In genomic region chr3:187020376-187020775, GRCh38 we compare ENCODE assay signal across 17 cellular contexts.
DNase-seq lines count a peak whose midpoint lies in the region; ATAC-seq lines count a peak whose summit lies in the region.
"Had no signal": no experiment of that assay in that cellular context is flagged by ENCODE, and none has a peak within 500 bp of the region (broad histone marks: within the 10 kb centered on the region; RNA-seq: fewer than 3 reads in every experiment).

No MANE protein-coding gene starts in this region.

- peak overlapping the region; percentile 81 for H3K4me2 ChIP-seq in Karpas-422 (ENCODE audit: low read depth, low read length, poor library complexity, severe bottlenecking)

- peak overlapping the region; percentile 79 for H3K4me3 ChIP-seq in Karpas-422 (ENCODE audit: low read length)
- H3K4me3 ChIP-seq: gastrocnemius medialis, GM23248, left ventricle myocardium inferior, skin epidermis, upper lobe of right lung had no signal

- peaks cover 51% of the 10 kb centered on the region for H3K36me3 Mint-ChIP-seq in activated T-cell treated with anti-CD3 and anti-CD28 coated beads, Interleukin-2, amount 50 U/mL, for 24 hours (ENCODE audit: low read depth)
- H3K36me3 Mint-ChIP-seq in activated T-cell treated with anti-CD3 and anti-CD28 coated beads, Interleukin-2, amount 50 U/mL, for 4 hours (ENCODE audit: insufficient read depth): peaks cover 13% of the 10 kb centered on the region
- peaks cover 6% of the 10 kb centered on the region for H3K36me3 Mint-ChIP-seq in activated naive CD8-positive, alpha-beta T cell
- peaks cover 15% of the 10 kb centered on the region for H3K36me3 Mint-ChIP-seq in stimulated activated effector memory CD8-positive, alpha-beta T cell treated with anti-CD3 and anti-CD28 coated beads, Interleukin-12 subunit alpha, Interleukin-12 subunit beta, amount 100 ng/mL, for 72 hours

- H3K27me3 Mint-ChIP-seq in activated T-cell treated with anti-CD3 and anti-CD28 coated beads, Interleukin-2, amount 50 U/mL, for 24 hours: no peaks in the 10 kb centered on the region
- no peaks in the 10 kb centered on the region for H3K27me3 Mint-ChIP-seq in activated T-cell treated with anti-CD3 and anti-CD28 coated beads, Interleukin-2, amount 50 U/mL, for 4 hours (ENCODE audit: low read depth)
- no peaks in the 10 kb centered on the region for H3K27me3 Mint-ChIP-seq in activated naive CD8-positive, alpha-beta T cell

- H3K79me2 ChIP-seq in Karpas-422 (ENCODE audit: low read length): peaks cover 72% of the 10 kb centered on the region

- peak overlapping the region; percentile 98 for H3K27ac ChIP-seq in Karpas-422 (ENCODE audit: low read length)
- H3K27ac ChIP-seq: gastrocnemius medialis, GM23248, left ventricle myocardium inferior, upper lobe of right lung had no signal

- H3K9me3 Mint-ChIP-seq in activated T-cell treated with anti-CD3 and anti-CD28 coated beads, Interleukin-2, amount 50 U/mL, for 24 hours: peaks cover 4% of the 10 kb centered on the region
- H3K9me3 Mint-ChIP-seq in activated T-cell treated with anti-CD3 and anti-CD28 coated beads, Interleukin-2, amount 50 U/mL, for 4 hours: no peaks in the 10 kb centered on the region
- H3K9me3 Mint-ChIP-seq in activated naive CD8-positive, alpha-beta T cell (ENCODE audit: low read depth): no peaks in the 10 kb centered on the region
- no peaks in the 10 kb centered on the region for H3K9me3 Mint-ChIP-seq in stimulated activated effector memory CD8-positive, alpha-beta T cell treated with anti-CD3 and anti-CD28 coated beads, Interleukin-12 subunit alpha, Interleukin-12 subunit beta, amount 100 ng/mL, for 72 hours

- H3K27me3 ChIP-seq in Karpas-422 (ENCODE audit: low read length): no peaks in the 10 kb centered on the region
- H3K27me3 ChIP-seq: gastrocnemius medialis, upper lobe of right lung had no signal

- ATAC-seq in activated T-cell treated with anti-CD3 and anti-CD28 coated beads, Interleukin-2, amount 50 U/mL, for 4 hours: no peak
- no peak for ATAC-seq in stimulated activated effector memory CD8-positive, alpha-beta T cell treated with anti-CD3 and anti-CD28 coated beads, Interleukin-12 subunit alpha, Interleukin-12 subunit beta, amount 100 ng/mL, for 72 hours
- no peak for ATAC-seq in HG03442 (IDR thresholded peaks at IDR 0.05; ENCODE audit: unreplicated experiment)
- ATAC-seq: gastrocnemius medialis, upper lobe of right lung had no signal

- H4K20me1 ChIP-seq in Karpas-422 (ENCODE audit: insufficient read depth, low read depth, low read length): peaks cover 14% of the 10 kb centered on the region; the same call in 1 of the 2 replicates

- H3K27ac Mint-ChIP-seq in activated T-cell treated with anti-CD3 and anti-CD28 coated beads, Interleukin-2, amount 50 U/mL, for 24 hours: peak overlapping the region; percentile 89
- peak overlapping the region; percentile 87 for H3K27ac Mint-ChIP-seq in activated naive CD8-positive, alpha-beta T cell
- peak overlapping the region; percentile 78 for H3K27ac Mint-ChIP-seq in stimulated activated effector memory CD8-positive, alpha-beta T cell treated with anti-CD3 and anti-CD28 coated beads, Interleukin-12 subunit alpha, Interleukin-12 subunit beta, amount 100 ng/mL, for 72 hours

- peaks cover 25% of the 10 kb centered on the region for H3K36me3 ChIP-seq in Karpas-422 (ENCODE audit: insufficient read depth, low read length)
- H3K36me3 ChIP-seq: gastrocnemius medialis, upper lobe of right lung had no signal

- peaks cover 66% of the 10 kb centered on the region for H3K4me1 Mint-ChIP-seq in activated T-cell treated with anti-CD3 and anti-CD28 coated beads, Interleukin-2, amount 50 U/mL, for 24 hours (ENCODE audit: low read depth)
- H3K4me1 Mint-ChIP-seq in activated T-cell treated with anti-CD3 and anti-CD28 coated beads, Interleukin-2, amount 50 U/mL, for 4 hours (ENCODE audit: low read depth): peaks cover 72% of the 10 kb centered on the region
- peaks cover 63% of the 10 kb centered on the region for H3K4me1 Mint-ChIP-seq in activated naive CD8-positive, alpha-beta T cell (ENCODE audit: low read depth)
- H3K4me1 Mint-ChIP-seq in stimulated activated effector memory CD8-positive, alpha-beta T cell treated with anti-CD3 and anti-CD28 coated beads, Interleukin-12 subunit alpha, Interleukin-12 subunit beta, amount 100 ng/mL, for 72 hours: peaks cover 60% of the 10 kb centered on the region

- H3K4me1 ChIP-seq in Karpas-422 (ENCODE audit: low read length): peaks cover 87% of the 10 kb centered on the region

- H3K4me3 Mint-ChIP-seq in activated T-cell treated with anti-CD3 and anti-CD28 coated beads, Interleukin-2, amount 50 U/mL, for 24 hours: no peak overlapping the region
- H3K4me3 Mint-ChIP-seq in activated T-cell treated with anti-CD3 and anti-CD28 coated beads, Interleukin-2, amount 50 U/mL, for 4 hours: no peak overlapping the region
- H3K4me3 Mint-ChIP-seq in activated naive CD8-positive, alpha-beta T cell: peak overlapping the region; percentile 20
- H3K4me3 Mint-ChIP-seq in stimulated activated effector memory CD8-positive, alpha-beta T cell treated with anti-CD3 and anti-CD28 coated beads, Interleukin-12 subunit alpha, Interleukin-12 subunit beta, amount 100 ng/mL, for 72 hours: no peak overlapping the region

- no peaks in the 10 kb centered on the region for H3K9me3 ChIP-seq in Karpas-422 (ENCODE audit: low read length)
- H3K9me3 ChIP-seq: gastrocnemius medialis, upper lobe of right lung had no signal

- peak overlapping the region; percentile 82 for H3K9ac ChIP-seq in Karpas-422 (ENCODE audit: low read length)
- H3K9ac ChIP-seq: GM23248 had no signal

- no peaks in the 10 kb centered on the region for H3K9me2 ChIP-seq in Karpas-422 (replicated peaks; ENCODE audit: insufficient read depth, low read length)

- no peak overlapping the region for H2AFZ ChIP-seq in Karpas-422 (ENCODE audit: low read length)
- H2AFZ ChIP-seq: GM23248 had no signal

- no peak for DNase-seq in activated T-cell treated with anti-CD3 and anti-CD28 coated beads, Interleukin-2, amount 50 U/mL, for 24 hours
- no peak for DNase-seq in activated T-cell treated with anti-CD3 and anti-CD28 coated beads, Interleukin-2, amount 50 U/mL, for 4 hours
- DNase-seq in Karpas-422 (peak; percentile 69), HuH-7.5 (ENCODE audit: low spot score) (no peak), midbrain (lab: John Stamatoyannopoulos, UW) (no peak)
- peak in 1 of 2 donors; percentile 33 for DNase-seq in stimulated activated effector memory CD8-positive, alpha-beta T cell treated with anti-CD3 and anti-CD28 coated beads, Interleukin-12 subunit alpha, Interleukin-12 subunit beta, amount 100 ng/mL, for 72 hours (ENCODE audit: low spot score in 2 of 2)
- DNase-seq: COR-L47; gastrocnemius medialis; GM23248; left ventricle myocardium inferior; NCI-H226; posterior cingulate gyrus; stimulated activated CD4-positive, alpha-beta T cell treated with anti-CD3 and anti-CD28 coated beads, Interleukin-4, amount 100 ng/mL, for 4 hours; upper lobe of right lung had no signal
